ENCODE assay signal across 24 cellular contexts in genomic region chr3:43919067-43919466, GRCh38.
A peak's percentile ranks its signal among the peaks of the same experiment; 100 is the strongest.
DNase-seq lines count a peak whose midpoint lies in the region; ATAC-seq and TF ChIP-seq lines count a peak whose summit lies in the region.
"Had no signal": no experiment of that assay in that cellular context is flagged by ENCODE, and none has a peak within 500 bp of the region (broad histone marks: within the 10 kb centered on the region; RNA-seq: fewer than 3 reads in every experiment).

No MANE protein-coding gene starts in this region.

- H4K20me1 ChIP-seq in mammary epithelial cell (ENCODE audit: insufficient read depth, low read length) (no peaks in the 10 kb centered on the region), osteoblast (ENCODE audit: insufficient read depth, low read length) (no peaks in the 10 kb centered on the region), OCI-LY7 (ENCODE audit: insufficient read depth, low read length) (no peaks in the 10 kb centered on the region)

- H3K27me3 ChIP-seq in mammary epithelial cell (ENCODE audit: insufficient read depth, low read length), result no peaks in the 10 kb centered on the region
- peaks cover 24% of the 10 kb centered on the region for H3K27me3 ChIP-seq in osteoblast (ENCODE audit: insufficient read depth, low read length)
- peaks cover 7 to 36% of the 10 kb centered on the region in 2 donors for H3K27me3 ChIP-seq in left lung
- H3K27me3 ChIP-seq: cardiac muscle cell had no signal

- H3K27ac ChIP-seq in mammary epithelial cell (ENCODE audit: insufficient read depth, low read depth, low read length), result no peak overlapping the region
- H3K27ac ChIP-seq in osteoblast (ENCODE audit: low read depth, low read length), result no peak overlapping the region
- H3K27ac ChIP-seq in OCI-LY7 (ENCODE audit: low read depth, low read length, poor library complexity, severe bottlenecking), result no peak overlapping the region
- H3K27ac ChIP-seq in left lung, result no peak overlapping the region
- H3K27ac ChIP-seq: cardiac muscle cell, HL-60, SK-N-MC, spleen had no signal

- TF ChIP-seq CTCF in NB4 (IDR thresholded peaks at IDR 0.05; ENCODE audit: low read depth, low read length) (no peak), mammary epithelial cell (conservative IDR thresholded peaks at IDR 0.05 in 1 of 2, IDR thresholded peaks at IDR 0.05 in 1 of 2; ENCODE audit: extremely low read depth in 1 of 2, insufficient read depth in 1 of 2, low read depth in 1 of 2, low read length in 2 of 2) (no peak), osteoblast (IDR thresholded peaks at IDR 0.05; ENCODE audit: extremely low read depth, low read depth, low read length) (no peak), OCI-LY7 (conservative IDR thresholded peaks at IDR 0.05; ENCODE audit: low read length) (no peak), left lung (IDR thresholded peaks at IDR 0.05) (no peak)

- BruUV-seq in mammary epithelial cell (replicated peaks; lab: Mats Ljungman, UMichigan), result no TSS peak
- BruUV-seq in OCI-LY7 (replicated peaks; lab: Mats Ljungman, UMichigan), result no TSS peak

- intact Hi-C loops in mammary epithelial cell (cut with micrococcal nuclease) (no loop called here), OCI-LY7 (cut with micrococcal nuclease; ENCODE audit: unreplicated experiment) (no loop called here), left lung (cut with DNase I) (no loop called here)

- H3K9me3 ChIP-seq in mammary epithelial cell (replicated peaks; ENCODE audit: insufficient read depth, low read length), result peaks cover 8% of the 10 kb centered on the region
- H3K9me3 ChIP-seq in osteoblast (ENCODE audit: low read depth, low read length), result peaks cover 3% of the 10 kb centered on the region
- H3K9me3 ChIP-seq in OCI-LY7 (ENCODE audit: low read length), result no peaks in the 10 kb centered on the region
- no peaks in the 10 kb centered on the region for H3K9me3 ChIP-seq in left lung

- H3K79me2 ChIP-seq in mammary epithelial cell (ENCODE audit: insufficient read depth, low read length), result no peaks in the 10 kb centered on the region
- H3K79me2 ChIP-seq in osteoblast (ENCODE audit: insufficient read depth, low read length), result no peaks in the 10 kb centered on the region
- H3K79me2 ChIP-seq in OCI-LY7 (ENCODE audit: insufficient read depth, low read depth, low read length), result no peaks in the 10 kb centered on the region

- H3K36me3 ChIP-seq in mammary epithelial cell (ENCODE audit: insufficient read depth, low read length) (no peaks in the 10 kb centered on the region), osteoblast (ENCODE audit: insufficient read depth, low read length) (no peaks in the 10 kb centered on the region), OCI-LY7 (ENCODE audit: insufficient read depth, low read length) (no peaks in the 10 kb centered on the region), left lung (no peaks in the 10 kb centered on the region)
- H3K36me3 ChIP-seq: cardiac muscle cell, spleen had no signal

- in situ Hi-C loops in mammary epithelial cell (cut with MboI; ENCODE audit: low sequenced_read_pairs in 2 of 2), result no loop called here

- no peak for TF ChIP-seq POLR2A in NB4 (IDR thresholded peaks at IDR 0.05; ENCODE audit: extremely low read depth, insufficient read length)

- no peak overlapping the region for H3K4me2 ChIP-seq in mammary epithelial cell (ENCODE audit: insufficient read depth, low read depth, low read length)
- H3K4me2 ChIP-seq in osteoblast (ENCODE audit: insufficient read depth, low read length), result peak overlapping the region; percentile 3
- no peak overlapping the region for H3K4me2 ChIP-seq in OCI-LY7 (ENCODE audit: low read length)

- H3K4me1 ChIP-seq in mammary epithelial cell (ENCODE audit: insufficient read depth, low read length) (peaks cover 6% of the 10 kb centered on the region), osteoblast (ENCODE audit: insufficient read depth, low read length) (peaks cover 6% of the 10 kb centered on the region), OCI-LY7 (ENCODE audit: insufficient read depth, low read length, poor library complexity, severe bottlenecking) (peaks cover 8% of the 10 kb centered on the region), left lung (peaks cover 0 to 2% of the 10 kb centered on the region in 2 donors)
- H3K4me1 ChIP-seq: spleen had no signal

- no peak for ATAC-seq in left lung
- ATAC-seq: activated T-cell treated with anti-CD3 and anti-CD28 coated beads, Interleukin-2, amount 50 U/mL, for 4 hours; left ventricle myocardium superior; stimulated activated memory B cell treated with anti-CD40 and anti-IgM and Interleukin-4, amounts not matched to agents 10 μg/mL and 1 μg/mL and 100 μg/mL, for 72 hours had no signal

- H3K9me2 ChIP-seq in OCI-LY7 (ENCODE audit: insufficient read depth, low read length), result no peaks in the 10 kb centered on the region

- peak; percentile 39 for DNase-seq in GM03348 (ENCODE audit: low spot score)
- DNase-seq in NB4 (ENCODE audit: low read depth), result peak; percentile 48
- DNase-seq in mammary epithelial cell, result peak; percentile 22
- no peak for DNase-seq in osteoblast (ENCODE audit: insufficient read length, low spot score, missing footprints)
- no peak for DNase-seq in OCI-LY7 (ENCODE audit: low spot score)
- DNase-seq in left lung, result no peak
- DNase-seq in NCI-H2029 treated with DMSO at 0.1 percent for 48 hours (lab: John Stamatoyannopoulos, UW), result no peak
- no peak for DNase-seq in effector CD4-positive, alpha-beta T cell
- DNase-seq: activated CD4-positive, alpha-beta T cell treated with anti-CD3 and anti-CD28 coated beads, Interleukin-2, amount 50 U/mL, for 48 hours; activated T-cell treated with anti-CD3 and anti-CD28 coated beads, Interleukin-2, amount 50 U/mL, for 4 hours; CD4-positive, CD25-positive, alpha-beta regulatory T cell; DMS79 treated with DMSO at 0.1 percent for 48 hours; KG1; left ventricle myocardium superior; NCI-H1694; NCI-H446; NK-92 treated with Interleukin-12 subunit alpha and Interleukin-12 subunit beta, amount 100 ng/mL, for 24 hours; posterior cingulate gyrus; spleen; trophoblast cell had no signal

- no peak overlapping the region for H3K9ac ChIP-seq in mammary epithelial cell (ENCODE audit: insufficient read depth, low read length)

- 55% methylated on average over 6 of the region's 6 CpGs for WGBS in mammary epithelial cell (ENCODE audit: low coverage, missing lambda C conversion rate)

- H3K4me3 ChIP-seq in NB4 (ENCODE audit: low read depth, low read length), result no peak overlapping the region
- H3K4me3 ChIP-seq in mammary epithelial cell (replicated peaks in 1 of 3; ENCODE audit: insufficient read depth in 1 of 3, low read depth in 2 of 3, low read length in 3 of 3), result no peak overlapping the region
- no peak overlapping the region for H3K4me3 ChIP-seq in osteoblast (ENCODE audit: insufficient read depth, low read length)
- H3K4me3 ChIP-seq in OCI-LY7 (ENCODE audit: low read depth, low read length, poor library complexity, severe bottlenecking), result no peak overlapping the region
- H3K4me3 ChIP-seq in left lung, result no peak overlapping the region
- H3K4me3 ChIP-seq: cardiac muscle cell, SK-N-MC, spleen had no signal

- H2AFZ ChIP-seq in mammary epithelial cell (ENCODE audit: low read depth, low read length) (peak overlapping the region; percentile 6), osteoblast (ENCODE audit: low read length) (peak overlapping the region; percentile 5), OCI-LY7 (ENCODE audit: low read length) (no peak overlapping the region)

- dilution Hi-C loops in mammary epithelial cell (cut with HindIII; ENCODE audit: low sequenced_read_pairs), result no loop called here

- CTCF ChIA-PET in mammary epithelial cell (lab: Charles Lee; ENCODE audit: low non-redundant PET), result interaction anchor here (0.7 kb wide), 1 partner anchor 385 kb away, joined by 4 read pairs; no protein-coding TSS in a partner anchor
- CTCF ChIA-PET in OCI-LY7 (lab: Charles Lee; ENCODE audit: unreplicated experiment), result no interaction called here

- POLR2A ChIA-PET in OCI-LY7 (lab: Charles Lee), result no interaction called here

Comparison
In these comparisons a context has a peak if more than half of its experiments do, and no peak if none do; other contexts are left out.
1. DNase-seq: peak in GM03348 (single experiment), NB4 (single experiment) and mammary epithelial cell (single experiment); none in osteoblast (single experiment), OCI-LY7 (single experiment), left lung (0 of 2), NCI-H2029 treated with DMSO at 0.1 percent for 48 hours (single experiment) and effector CD4-positive, alpha-beta T cell (single experiment).